In the genomic region with DNA sequence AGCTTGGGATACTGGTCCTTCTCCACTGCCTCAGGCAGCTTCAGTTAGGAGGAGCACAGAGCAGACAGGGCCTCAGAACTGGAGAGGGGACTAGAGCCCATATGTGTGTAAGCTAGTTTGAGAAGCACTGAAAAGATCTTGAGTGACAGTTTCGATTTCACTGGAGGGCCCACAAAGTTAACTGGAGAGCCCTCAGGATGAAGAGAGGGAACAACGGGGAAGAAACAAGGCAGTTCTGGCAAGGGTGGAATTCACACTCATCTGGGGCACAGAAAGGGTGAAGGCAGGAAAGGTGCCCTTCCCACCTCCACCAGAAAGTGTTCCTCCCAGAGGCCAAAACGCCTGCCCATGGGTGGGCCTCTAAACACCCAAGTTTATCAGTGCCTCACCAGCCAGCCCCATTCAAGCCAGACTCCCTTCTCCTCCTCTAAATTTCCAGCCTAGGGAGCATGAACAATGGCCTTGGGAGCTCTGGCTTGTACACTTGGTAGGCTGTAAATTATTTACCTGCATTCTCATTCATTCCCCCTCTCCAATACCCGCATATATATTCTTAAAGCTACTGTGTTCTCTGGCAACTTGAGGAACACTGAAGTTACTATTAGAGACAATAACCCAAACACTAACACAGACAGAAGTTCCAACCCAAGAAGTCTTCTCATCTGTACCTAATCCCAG, we compare ENCODE assay signal across 12 cellular contexts. TPM values are rescaled to one million over a fixed set of nuclear protein-coding genes. Genes with fewer than 3 reads are reported as not detected.
DNase-seq lines count a peak whose midpoint lies in the region; ATAC-seq and TF ChIP-seq lines count a peak whose summit lies in the region.
"Had no signal": no experiment of that assay in that cellular context is flagged by ENCODE, and none has a peak within 500 bp of the region (broad histone marks: within the 10 kb centered on the region; RNA-seq: fewer than 3 reads in every experiment).

No MANE protein-coding gene starts in this region.

- H3K9me3 ChIP-seq in trophoblast cell (ENCODE audit: insufficient read depth, low read depth, low read length) (no peaks in the 10 kb centered on the region), upper lobe of right lung (no peaks in the 10 kb centered on the region)
- H3K9me3 ChIP-seq: Caco-2 had no signal

- no peak overlapping the region for H2AK5ac ChIP-seq in trophoblast cell (ENCODE audit: low read length)

- H4K12ac ChIP-seq in trophoblast cell (ENCODE audit: low read depth, low read length) = peak overlapping the region; percentile 20

- H3K27me3 Mint-ChIP-seq in GM23338 (ENCODE audit: insufficient read depth, low read depth, poor library complexity) = peaks cover 16% of the 10 kb centered on the region

- H3K18ac ChIP-seq in trophoblast cell (ENCODE audit: low read length) = peak overlapping the region; percentile 74

- H2AFZ ChIP-seq in GM23338 = no peak overlapping the region
- no peak overlapping the region for H2AFZ ChIP-seq in trophoblast cell (ENCODE audit: insufficient read depth, low read length, poor library complexity)

- peak overlapping the region; percentile 28 for H2BK5ac ChIP-seq in trophoblast cell (ENCODE audit: low read depth, low read length, poor library complexity)

- no peaks in the 10 kb centered on the region for H3F3A ChIP-seq in GM23338 (replicated peaks; ENCODE audit: low read depth)

- H3K4me1 ChIP-seq in GM23338 (ENCODE audit: insufficient read depth) (peaks cover 6% of the 10 kb centered on the region), trophoblast cell (ENCODE audit: control insufficient read depth in 1 of 2, insufficient read depth in 2 of 2, low read length in 2 of 2) (peaks cover 30 to 32% of the 10 kb centered on the region in 2 experiments), upper lobe of right lung (peaks cover 41% of the 10 kb centered on the region)

- H3K4me3 ChIP-seq in GM23338 (no peak overlapping the region), coronary artery (peak overlapping the region; percentile 14), trophoblast cell (ENCODE audit: low read depth, low read length) (no peak overlapping the region), upper lobe of right lung (no peak overlapping the region)

- intact Hi-C loops in upper lobe of right lung (cut with DNase I) = no loop called here

- H2BK12ac ChIP-seq in trophoblast cell (ENCODE audit: low read length) = peak overlapping the region; percentile 29

- peaks cover 5% of the 10 kb centered on the region; the same call in 1 of the 3 replicates for H3K36me3 Mint-ChIP-seq in GM23338 (ENCODE audit: low read depth)

- H4K91ac ChIP-seq in trophoblast cell (ENCODE audit: low read depth, low read length) = peak overlapping the region; percentile 70

- 0 out of 2 replicates have a peak overlapping the region, but pooled peaks have one; percentile 9 for H3K27ac Mint-ChIP-seq in GM23338

- H3K79me2 ChIP-seq in GM23338 (replicated peaks; ENCODE audit: insufficient read depth) (no peaks in the 10 kb centered on the region), trophoblast cell (ENCODE audit: control insufficient read depth, insufficient read depth, low read length, poor library complexity) (peaks cover 9% of the 10 kb centered on the region)

- ATAC-seq in GM23338 (no peak), GM18868 (IDR thresholded peaks at IDR 0.05; ENCODE audit: unreplicated experiment) (no peak), upper lobe of right lung (no peak)

- H3K9me2 ChIP-seq in GM23338 (ENCODE audit: insufficient read depth) = no peaks in the 10 kb centered on the region

- H3K9me3 Mint-ChIP-seq in GM23338 = no peaks in the 10 kb centered on the region

- H3K23ac ChIP-seq in trophoblast cell (ENCODE audit: low read length) = no peak overlapping the region

- no peaks in the 10 kb centered on the region for H4K20me1 ChIP-seq in GM23338 (replicated peaks; ENCODE audit: insufficient read depth)

- H3K4me1 Mint-ChIP-seq in GM23338 = peaks cover 4% of the 10 kb centered on the region; the same call in 2 of the 3 replicates

- DNase-seq in GM13976 (ENCODE audit: low spot score) (peak; percentile 45), GM23338 (ENCODE audit: low spot score) (no peak), coronary artery (ENCODE audit: low spot score) (no peak), trophoblast cell (no peak), NCI-H2107 treated with DMSO at 0.1 percent for 48 hours (lab: John Stamatoyannopoulos, UW; ENCODE audit: unreplicated experiment) (no peak), upper lobe of right lung (no peak), NK-92 (lab: John Stamatoyannopoulos, UW; ENCODE audit: unreplicated experiment) (no peak)
- DNase-seq: activated CD8-positive, alpha-beta memory T cell treated with anti-CD3 and anti-CD28 coated beads, Interleukin-2, amount 50 U/mL, for 48 hours; Caco-2; KG1 had no signal

- H3K9ac ChIP-seq in trophoblast cell (ENCODE audit: low read length) = no peak overlapping the region

- WGBS in trophoblast cell (ENCODE audit: extremely low coverage, insufficient coverage, insufficient read length) = no CpG with 5 or more reads among the region's 4 CpGs

- peak overlapping the region; percentile 62 for H3K14ac ChIP-seq in trophoblast cell (ENCODE audit: low read length)

- H3K79me1 ChIP-seq in trophoblast cell (ENCODE audit: low read length) = peaks cover 16% of the 10 kb centered on the region

- H3K36me3 ChIP-seq in GM23338 (ENCODE audit: insufficient read depth) = no peaks in the 10 kb centered on the region
- peaks cover 15 to 16% of the 10 kb centered on the region in 2 experiments for H3K36me3 ChIP-seq in trophoblast cell (ENCODE audit: control insufficient read depth in 1 of 2, insufficient read depth in 2 of 2, low read length in 2 of 2)
- peaks cover 9% of the 10 kb centered on the region for H3K36me3 ChIP-seq in upper lobe of right lung

- H3K27ac ChIP-seq in GM23338 (ENCODE audit: low read depth) (no peak overlapping the region), coronary artery (peak overlapping the region in 1 of 2 donors; percentile 24), trophoblast cell (ENCODE audit: low read depth, low read length) (no peak overlapping the region), upper lobe of right lung (no peak overlapping the region)

- no peak overlapping the region for H4K8ac ChIP-seq in trophoblast cell (ENCODE audit: low read depth, low read length)

- H3K27me3 ChIP-seq in GM23338 (ENCODE audit: insufficient read depth) (peaks cover 11% of the 10 kb centered on the region), trophoblast cell (ENCODE audit: insufficient read depth, low read length) (no peaks in the 10 kb centered on the region), upper lobe of right lung (no peaks in the 10 kb centered on the region)

- in situ Hi-C loops in GM13976 (cut with MboI; ENCODE audit: low sequenced_read_pairs, unreplicated experiment) = no loop called here

- peak overlapping the region; percentile 35 for H2BK120ac ChIP-seq in trophoblast cell (ENCODE audit: insufficient read depth, low read length, poor library complexity)

- no peak overlapping the region for H3K4me3 Mint-ChIP-seq in GM23338

- TF ChIP-seq CTCF in GM13976 (IDR thresholded peaks at IDR 0.05; ENCODE audit: borderline replicate concordance, control extremely low read depth, extremely low read depth, insufficient read depth, missing control alignments) (no peak), GM23338 (conservative IDR thresholded peaks at IDR 0.05; ENCODE audit: low read depth in 2 of 2) (no peak), coronary artery (IDR thresholded peaks at IDR 0.05) (no peak), upper lobe of right lung (IDR thresholded peaks at IDR 0.05) (no peak)

- H3K4me2 ChIP-seq in GM23338 = no peak overlapping the region
- H3K4me2 ChIP-seq in trophoblast cell (ENCODE audit: low read length) = no peak overlapping the region

- no peak overlapping the region for H3K4ac ChIP-seq in trophoblast cell (ENCODE audit: low read depth, low read length)

TF ChIP-seq in GM23338, 12 proteins besides CTCF, POLR2A, EP300 and RAD21 (continues in another document):
- no peak for TF ChIP-seq NANOG (IDR thresholded peaks at IDR 0.05; ENCODE audit: borderline replicate concordance)

RNA-seq across cellular contexts. Expression of gene WDR91, which starts 3.4 kb away (rescaled TPM):
- total RNA-seq in GM23338 (2014; rRNA removed; shearing (Covaris generic)) = 9.7 and 32.6 TPM in 2 replicates
- 5.4 and 5.8 TPM in 2 replicates for polyA plus RNA-seq in GM23338 (2016; fragmentation: Nextera tagmentation; extraction: Ambion mirVana)
- polyA plus RNA-seq in trophoblast cell (2013) = 11.4 and 11.5 TPM in 2 replicates
- 30.0 TPM for total RNA-seq in upper lobe of right lung

RNA-seq across cellular contexts. Expression of gene STRA8, which starts 25.8 kb away (rescaled TPM):
- not detected in 2 replicates for total RNA-seq in GM23338 (2014; rRNA removed; shearing (Covaris generic))
- polyA plus RNA-seq in GM23338 (2016; fragmentation: Nextera tagmentation; extraction: Ambion mirVana) = not detected in 2 replicates
- polyA plus RNA-seq in trophoblast cell (2013) = not detected in 2 replicates
- total RNA-seq in upper lobe of right lung = not detected
- total RNA-seq: Caco-2, RPMI7951 had no signal

RNA-seq across cellular contexts. Expression of gene CYREN, which starts 37.4 kb away (rescaled TPM):
- 57.2 and 70.6 TPM in 2 replicates for total RNA-seq in GM23338 (2014; rRNA removed; shearing (Covaris generic))
- 21.6 and 22.7 TPM in 2 replicates for polyA plus RNA-seq in GM23338 (2016; fragmentation: Nextera tagmentation; extraction: Ambion mirVana)
- polyA plus RNA-seq in trophoblast cell (2013) = 32.9 and 33.9 TPM in 2 replicates
- total RNA-seq in upper lobe of right lung = 39.3 TPM
